Comparison of ENCODE assay signal across 30 cellular contexts in the genomic region with DNA sequence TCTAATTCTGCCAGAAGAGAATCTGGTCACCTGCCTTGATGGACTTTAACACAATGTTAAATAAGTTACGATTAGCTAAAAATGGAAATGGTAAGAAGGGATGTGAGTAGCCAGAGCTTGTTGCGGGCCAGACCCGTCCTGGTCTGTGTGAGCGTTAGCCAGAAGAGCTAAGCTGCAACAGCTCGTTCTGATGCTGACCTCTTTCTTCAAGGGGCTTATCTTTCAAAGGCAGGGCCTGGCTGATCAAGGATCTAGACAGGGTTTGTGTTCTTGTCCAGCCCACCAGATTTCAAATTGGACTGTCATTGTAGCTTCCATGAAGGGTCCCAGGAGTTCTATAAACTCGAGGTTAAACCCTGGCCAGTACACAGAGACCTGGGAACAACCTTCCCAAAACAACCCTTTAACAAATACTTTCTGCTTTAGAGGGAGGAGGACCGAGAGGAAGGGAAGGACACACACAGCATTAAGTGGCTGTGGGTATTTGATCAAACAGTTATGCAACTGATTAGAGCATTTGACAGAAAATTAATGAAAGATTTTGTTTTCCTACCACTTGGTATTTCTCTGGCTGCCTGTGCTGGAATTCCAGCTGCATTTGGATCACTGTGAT.
DNase-seq lines count a peak whose midpoint lies in the region; ATAC-seq and TF ChIP-seq lines count a peak whose summit lies in the region.
"Had no signal": no experiment of that assay in that cellular context is flagged by ENCODE, and none has a peak within 500 bp of the region (broad histone marks: within the 10 kb centered on the region; RNA-seq: fewer than 3 reads in every experiment).

No MANE protein-coding gene starts in this region.

- H3K36me3 ChIP-seq in GM23338 (ENCODE audit: insufficient read depth) (no peaks in the 10 kb centered on the region), fibroblast of lung (ENCODE audit: control insufficient read depth, insufficient read depth, low read length) (no peaks in the 10 kb centered on the region), smooth muscle cell (ENCODE audit: low read depth) (no peaks in the 10 kb centered on the region)
- no peaks in the 10 kb centered on the region for H3K36me3 ChIP-seq in CD8-positive, alpha-beta memory T cell (ENCODE audit: insufficient read depth, low read length)
- H3K36me3 ChIP-seq: BLaER1 treated with 17β-estradiol and CSF1 and Interleukin-3, amounts not matched to agents 10 nM and 100 nM; heart right ventricle; ovary had no signal

- H4K20me1 ChIP-seq in GM23338 (replicated peaks; ENCODE audit: insufficient read depth) (no peaks in the 10 kb centered on the region), fibroblast of lung (ENCODE audit: control insufficient read depth, extremely low read depth, insufficient read depth, low read length) (no peaks in the 10 kb centered on the region), smooth muscle cell (ENCODE audit: low read depth) (no peaks in the 10 kb centered on the region)
- H4K20me1 ChIP-seq: BLaER1 treated with 17β-estradiol and CSF1 and Interleukin-3, amounts not matched to agents 10 nM and 100 nM had no signal

- H3K27ac Mint-ChIP-seq in GM23338 (no peak overlapping the region), mesothelial cell of epicardium (peak overlapping the region; percentile 19)
- H3K27ac Mint-ChIP-seq in CD8-positive, alpha-beta memory T cell, result no peak overlapping the region
- H3K27ac Mint-ChIP-seq: activated naive CD8-positive, alpha-beta T cell treated with anti-CD3 and anti-CD28 coated beads, Interleukin-2, amount 10 ng/mL, durations not matched to agents 7 days and 5 days; natural killer cell treated with Interleukin-12 subunit alpha and Interleukin-12 subunit beta and Interleukin-15 and Interleukin-18, amount 100 ng/mL, for 72 hours; stimulated activated effector memory CD8-positive, alpha-beta T cell treated with anti-CD3 and anti-CD28 coated beads, Interleukin-12 subunit alpha, Interleukin-12 subunit beta, amount 100 ng/mL, for 72 hours; T-helper 2 cell treated with Interferon-gamma antibody and Interleukin-4, amounts not matched to agents 5 μg/mL and 100 μg/mL, for 36 hours had no signal

- H3K4me3 ChIP-seq in GM23338 (no peak overlapping the region), fibroblast of lung (replicated peaks in 1 of 4; ENCODE audit: control extremely low read depth in 1 of 4, insufficient read depth in 1 of 4, low read depth in 3 of 4, low read length in 4 of 4) (no peak overlapping the region), smooth muscle cell (no peak overlapping the region)
- no peak overlapping the region for H3K4me3 ChIP-seq in CD8-positive, alpha-beta memory T cell (ENCODE audit: low read length)
- H3K4me3 ChIP-seq: BLaER1 treated with 17β-estradiol and CSF1 and Interleukin-3, amounts not matched to agents 10 nM and 100 nM; dorsolateral prefrontal cortex; heart right ventricle; ovary had no signal

- DNase-seq in GM23338 (ENCODE audit: low spot score), result no peak
- DNase-seq in fibroblast of lung (ENCODE audit: low read depth in 2 of 2), result peak in 1 of 2 donors; percentile 4
- no peak for DNase-seq in mesothelial cell of epicardium (ENCODE audit: low spot score in 2 of 2, unreplicated experiment in 2 of 2)
- DNase-seq in smooth muscle cell (lab: John Stamatoyannopoulos, UW; ENCODE audit: unreplicated experiment), result no peak
- no peak for DNase-seq in effector CD4-positive, alpha-beta T cell
- no peak for DNase-seq in activated CD4-positive, alpha-beta T cell treated with anti-CD3 and anti-CD28 coated beads, Interleukin-2, amount 50 U/mL, for 48 hours
- no peak for DNase-seq in stimulated activated CD4-positive, alpha-beta T cell treated with anti-CD3 and anti-CD28 coated beads, Interleukin-1b, Interleukin-23, amount 100 ng/mL, for 48 hours
- DNase-seq in CD8-positive, alpha-beta memory T cell, result no peak
- DNase-seq: activated CD4-positive, alpha-beta T cell treated with anti-CD3 and anti-CD28 coated beads for 4 hours; activated CD8-positive, alpha-beta memory T cell treated with anti-CD3 and anti-CD28 coated beads for 24 hours; activated effector memory CD4-positive, alpha-beta T cell treated with Interleukin-2 at 50 U/mL for 16 hours; activated naive CD8-positive, alpha-beta T cell treated with anti-CD3 and anti-CD28 coated beads, Interleukin-2, amount 10 ng/mL, durations not matched to agents 7 days and 5 days; DND-41; dorsolateral prefrontal cortex; H7; heart right ventricle; left colon; NCI-H1092; NCI-H187; NCI-H524 treated with DMSO at 0.1 percent for 48 hours; ovary; retina; stimulated activated CD4-positive, alpha-beta T cell treated with anti-CD3 and anti-CD28 coated beads, Interleukin-12 subunit alpha, Interleukin-12 subunit beta, amount 100 ng/mL, for 4 hours; stimulated activated CD4-positive, alpha-beta T cell treated with anti-CD3 and anti-CD28 coated beads, Interleukin-4, amount 100 ng/mL, for 24 hours had no signal

- TF ChIP-seq CTCF in GM23338 (conservative IDR thresholded peaks at IDR 0.05; ENCODE audit: low read depth in 2 of 2), result no peak
- TF ChIP-seq CTCF in fibroblast of lung (conservative IDR thresholded peaks at IDR 0.05 in 1 of 2, IDR thresholded peaks at IDR 0.05 in 1 of 2; ENCODE audit: low read depth in 1 of 2, low read length in 2 of 2), result no peak
- no peak for TF ChIP-seq CTCF in mesothelial cell of epicardium (IDR thresholded peaks at IDR 0.05; ENCODE audit: unreplicated experiment)
- TF ChIP-seq CTCF in smooth muscle cell (IDR thresholded peaks at IDR 0.05; ENCODE audit: borderline replicate concordance, insufficient read depth, poor library complexity, severe bottlenecking), result no peak

- no peaks in the 10 kb centered on the region for H3K36me3 Mint-ChIP-seq in GM23338 (ENCODE audit: low read depth)
- peaks cover 3% of the 10 kb centered on the region for H3K36me3 Mint-ChIP-seq in mesothelial cell of epicardium
- H3K36me3 Mint-ChIP-seq in CD8-positive, alpha-beta memory T cell, result no peaks in the 10 kb centered on the region
- H3K36me3 Mint-ChIP-seq: activated naive CD8-positive, alpha-beta T cell treated with anti-CD3 and anti-CD28 coated beads, Interleukin-2, amount 10 ng/mL, durations not matched to agents 7 days and 5 days; natural killer cell treated with Interleukin-12 subunit alpha and Interleukin-12 subunit beta and Interleukin-15 and Interleukin-18, amount 100 ng/mL, for 72 hours; stimulated activated effector memory CD8-positive, alpha-beta T cell treated with anti-CD3 and anti-CD28 coated beads, Interleukin-12 subunit alpha, Interleukin-12 subunit beta, amount 100 ng/mL, for 72 hours had no signal

- no peak overlapping the region for H3K4me2 ChIP-seq in GM23338
- peak overlapping the region; percentile 25 for H3K4me2 ChIP-seq in fibroblast of lung (ENCODE audit: extremely low read depth, insufficient read depth, low read length)
- peak overlapping the region; percentile 2 for H3K4me2 ChIP-seq in smooth muscle cell
- H3K4me2 ChIP-seq: BLaER1 treated with 17β-estradiol and CSF1 and Interleukin-3, amounts not matched to agents 10 nM and 100 nM had no signal

- no peak for ATAC-seq in GM23338
- ATAC-seq: left colon; natural killer cell treated with Interleukin-12 subunit alpha and Interleukin-12 subunit beta and Interleukin-15 and Interleukin-18, amount 100 ng/mL, for 72 hours; stimulated activated effector memory CD8-positive, alpha-beta T cell treated with anti-CD3 and anti-CD28 coated beads, Interleukin-12 subunit alpha, Interleukin-12 subunit beta, amount 100 ng/mL, for 72 hours had no signal

- H3K27me3 ChIP-seq in GM23338 (ENCODE audit: insufficient read depth) (no peaks in the 10 kb centered on the region), fibroblast of lung (ENCODE audit: control insufficient read depth, insufficient read depth, low read length) (no peaks in the 10 kb centered on the region), smooth muscle cell (ENCODE audit: low read depth) (no peaks in the 10 kb centered on the region)
- H3K27me3 ChIP-seq in CD8-positive, alpha-beta memory T cell (ENCODE audit: insufficient read depth, low read length, poor library complexity, severe bottlenecking), result peaks cover 6% of the 10 kb centered on the region
- H3K27me3 ChIP-seq: BLaER1 treated with 17β-estradiol and CSF1 and Interleukin-3, amounts not matched to agents 10 nM and 100 nM; dorsolateral prefrontal cortex; ovary had no signal

- no peaks in the 10 kb centered on the region for H3K9me2 ChIP-seq in GM23338 (ENCODE audit: insufficient read depth)

- H3K9me3 ChIP-seq in fibroblast of lung (ENCODE audit: control insufficient read depth, insufficient read depth, low read depth, low read length), result no peaks in the 10 kb centered on the region
- H3K9me3 ChIP-seq in smooth muscle cell (replicated peaks; ENCODE audit: low read depth), result no peaks in the 10 kb centered on the region
- H3K9me3 ChIP-seq in CD8-positive, alpha-beta memory T cell (ENCODE audit: low read length), result no peaks in the 10 kb centered on the region
- H3K9me3 ChIP-seq: heart right ventricle, ovary had no signal

- peaks cover 10% of the 10 kb centered on the region for H3K4me1 Mint-ChIP-seq in GM23338
- H3K4me1 Mint-ChIP-seq in mesothelial cell of epicardium, result peaks cover 22% of the 10 kb centered on the region
- H3K4me1 Mint-ChIP-seq in CD8-positive, alpha-beta memory T cell, result no peaks in the 10 kb centered on the region
- H3K4me1 Mint-ChIP-seq: activated naive CD8-positive, alpha-beta T cell treated with anti-CD3 and anti-CD28 coated beads, Interleukin-2, amount 10 ng/mL, durations not matched to agents 7 days and 5 days; IgD-negative memory B cell; stimulated activated effector memory CD8-positive, alpha-beta T cell treated with anti-CD3 and anti-CD28 coated beads, Interleukin-12 subunit alpha, Interleukin-12 subunit beta, amount 100 ng/mL, for 72 hours had no signal

- POLR2A ChIA-PET in CD8-positive, alpha-beta memory T cell (lab: Charles Lee), result no interaction called here

- H3K9me3 Mint-ChIP-seq in GM23338 (no peaks in the 10 kb centered on the region), mesothelial cell of epicardium (peaks cover 12% of the 10 kb centered on the region)
- no peaks in the 10 kb centered on the region for H3K9me3 Mint-ChIP-seq in CD8-positive, alpha-beta memory T cell
- H3K9me3 Mint-ChIP-seq: activated naive CD8-positive, alpha-beta T cell treated with anti-CD3 and anti-CD28 coated beads, Interleukin-2, amount 10 ng/mL, durations not matched to agents 7 days and 5 days; natural killer cell treated with Interleukin-12 subunit alpha and Interleukin-12 subunit beta and Interleukin-15 and Interleukin-18, amount 100 ng/mL, for 72 hours; stimulated activated effector memory CD8-positive, alpha-beta T cell treated with anti-CD3 and anti-CD28 coated beads, Interleukin-12 subunit alpha, Interleukin-12 subunit beta, amount 100 ng/mL, for 72 hours; T-helper 2 cell treated with Interferon-gamma antibody and Interleukin-4, amounts not matched to agents 5 μg/mL and 100 μg/mL, for 36 hours had no signal

- H2AFZ ChIP-seq in GM23338 (peak overlapping the region; percentile 52; the same call in 1 of the 2 replicates), fibroblast of lung (ENCODE audit: low read length) (peak overlapping the region; percentile 62), smooth muscle cell (ENCODE audit: low read depth) (peak overlapping the region; percentile 66)

- H3F3A ChIP-seq in GM23338 (replicated peaks; ENCODE audit: low read depth) (no peaks in the 10 kb centered on the region), smooth muscle cell (ENCODE audit: low read depth) (no peaks in the 10 kb centered on the region)

- H3K79me2 ChIP-seq in GM23338 (replicated peaks; ENCODE audit: insufficient read depth) (no peaks in the 10 kb centered on the region), fibroblast of lung (ENCODE audit: control insufficient read depth, insufficient read depth, low read length) (no peaks in the 10 kb centered on the region), smooth muscle cell (ENCODE audit: low read depth) (no peaks in the 10 kb centered on the region)

- H3K9ac ChIP-seq in fibroblast of lung (ENCODE audit: insufficient read depth, low read length) (no peak overlapping the region), smooth muscle cell (ENCODE audit: low read depth) (no peak overlapping the region)
- H3K9ac ChIP-seq: BLaER1 treated with 17β-estradiol and CSF1 and Interleukin-3, amounts not matched to agents 10 nM and 100 nM had no signal

- H3K4me1 ChIP-seq in GM23338 (ENCODE audit: insufficient read depth), result no peaks in the 10 kb centered on the region
- H3K4me1 ChIP-seq in fibroblast of lung (ENCODE audit: control insufficient read depth, extremely low read depth, insufficient read depth, low read length), result no peaks in the 10 kb centered on the region
- peaks cover 10% of the 10 kb centered on the region for H3K4me1 ChIP-seq in smooth muscle cell (ENCODE audit: low read depth)
- H3K4me1 ChIP-seq in CD8-positive, alpha-beta memory T cell (ENCODE audit: insufficient read depth, low read length), result no peaks in the 10 kb centered on the region
- H3K4me1 ChIP-seq: BLaER1 treated with 17β-estradiol and CSF1 and Interleukin-3, amounts not matched to agents 10 nM and 100 nM; heart right ventricle had no signal

- H3K27ac ChIP-seq in GM23338 (ENCODE audit: low read depth) (no peak overlapping the region), fibroblast of lung (ENCODE audit: insufficient read depth, low read length) (no peak overlapping the region), smooth muscle cell (ENCODE audit: low read depth) (peak overlapping the region; percentile 28)
- H3K27ac ChIP-seq in CD8-positive, alpha-beta memory T cell (ENCODE audit: low read depth, low read length), result no peak overlapping the region
- H3K27ac ChIP-seq: BLaER1 treated with 17β-estradiol and CSF1 and Interleukin-3, amounts not matched to agents 10 nM and 100 nM; dorsolateral prefrontal cortex; VCaP had no signal

- H3K27me3 Mint-ChIP-seq in GM23338 (ENCODE audit: insufficient read depth, low read depth, poor library complexity) (peaks cover 2% of the 10 kb centered on the region), mesothelial cell of epicardium (ENCODE audit: low read depth) (peaks cover 27% of the 10 kb centered on the region)
- H3K27me3 Mint-ChIP-seq in CD8-positive, alpha-beta memory T cell, result peaks cover 11 to 39% of the 10 kb centered on the region in 2 donors

- CTCF ChIA-PET in CD8-positive, alpha-beta memory T cell (lab: Charles Lee), result interaction anchor here (1.5 kb wide), 1 partner anchor 19 kb away, joined by 4 read pairs; no protein-coding TSS in a partner anchor

- 27% methylated on average over 7 of the region's 7 CpGs for WGBS in smooth muscle cell (ENCODE audit: low lambda C conversion rate)

- H3K4me3 Mint-ChIP-seq in GM23338 (no peak overlapping the region), mesothelial cell of epicardium (no peak overlapping the region)
- no peak overlapping the region for H3K4me3 Mint-ChIP-seq in CD8-positive, alpha-beta memory T cell
- H3K4me3 Mint-ChIP-seq: activated naive CD8-positive, alpha-beta T cell treated with anti-CD3 and anti-CD28 coated beads, Interleukin-2, amount 10 ng/mL, durations not matched to agents 7 days and 5 days; IgD-negative memory B cell; natural killer cell treated with Interleukin-12 subunit alpha and Interleukin-12 subunit beta and Interleukin-15 and Interleukin-18, amount 100 ng/mL, for 72 hours; stimulated activated effector memory CD8-positive, alpha-beta T cell treated with anti-CD3 and anti-CD28 coated beads, Interleukin-12 subunit alpha, Interleukin-12 subunit beta, amount 100 ng/mL, for 72 hours; T-helper 2 cell treated with Interferon-gamma antibody and Interleukin-4, amounts not matched to agents 5 μg/mL and 100 μg/mL, for 36 hours had no signal
